8 cellular contexts compared by ENCODE assay signal in genomic region chr1:215566556-215567490, GRCh38. TPM values are rescaled to one million over a fixed set of nuclear protein-coding genes. Genes with fewer than 3 reads are reported as not detected.
DNase-seq lines count a peak whose midpoint lies in the region; ATAC-seq and TF ChIP-seq lines count a peak whose summit lies in the region.

Gene KCTD3 (plus strand): TSS chr1:215567304. CDS start chr1:215567686, 382 bp downstream.

- CTCF ChIA-PET in CD4-positive, alpha-beta T cell (lab: Charles Lee), result interaction anchor here (0.6 kb wide), 1 partner anchor 27 kb away, joined by 4 read pairs; no protein-coding TSS in a partner anchor
- CTCF ChIA-PET in activated CD8-positive, alpha-beta memory T cell treated with anti-CD3 and anti-CD28 coated beads, Interleukin-2, amount 10 ng/mL, durations not matched to agents 7 days and 5 days (lab: Charles Lee), result no interaction called here

- peak; percentile 75 for ATAC-seq in CD4-positive, alpha-beta T cell (ENCODE audit: poor library complexity)
- peak; percentile 60 for ATAC-seq in GM19372 (IDR thresholded peaks at IDR 0.05; ENCODE audit: low read depth, unreplicated experiment)
- ATAC-seq in HG03457 (IDR thresholded peaks at IDR 0.05; ENCODE audit: unreplicated experiment), result peak; percentile 67
- peak; percentile 64 for ATAC-seq in activated CD8-positive, alpha-beta memory T cell treated with anti-CD3 and anti-CD28 coated beads, Interleukin-2, amount 10 ng/mL, durations not matched to agents 7 days and 5 days
- ATAC-seq in mucosa of descending colon, result peak; percentile 86
- peak; percentile 61 for ATAC-seq in stimulated activated naive CD8-positive, alpha-beta T cell treated with anti-CD3 and anti-CD28 coated beads, Interleukin-15, Interleukin-2, amounts not matched to agents 100 U/mL and 50 U/mL, for 24 hours

- POLR2A ChIA-PET in CD4-positive, alpha-beta T cell (lab: Charles Lee), result interaction anchor here (0.6 kb wide), 1 partner anchor 1305 kb away, joined by 3 read pairs; no protein-coding TSS in a partner anchor

- peaks cover 23% of the 10 kb centered on the region for H3K27me3 ChIP-seq in CD4-positive, alpha-beta T cell (ENCODE audit: control insufficient read depth, insufficient read depth, low read length)
- no peaks in the 10 kb centered on the region for H3K27me3 ChIP-seq in esophagus (ENCODE audit: control insufficient read depth in 1 of 2, insufficient read depth in 2 of 2, low read length in 2 of 2)

- peaks cover 0 to 2% of the 10 kb centered on the region in 2 donors for H3K4me1 ChIP-seq in esophagus (ENCODE audit: control insufficient read depth in 2 of 2, insufficient read depth in 2 of 2, low read length in 1 of 2)
- peaks cover 15% of the 10 kb centered on the region for H3K4me1 ChIP-seq in mucosa of descending colon (ENCODE audit: low read depth)

- H3K9me3 ChIP-seq in CD4-positive, alpha-beta T cell (ENCODE audit: control insufficient read depth, low read length), result no peaks in the 10 kb centered on the region
- H3K9me3 ChIP-seq in esophagus (ENCODE audit: control insufficient read depth in 2 of 2, insufficient read depth in 1 of 2, low read depth in 1 of 2, low read length in 1 of 2) (no peaks in the 10 kb centered on the region), mucosa of descending colon (no peaks in the 10 kb centered on the region)

- H3K36me3 ChIP-seq in esophagus (ENCODE audit: control insufficient read depth in 2 of 2, insufficient read depth in 2 of 2, low read length in 1 of 2), result no peaks in the 10 kb centered on the region
- H3K36me3 ChIP-seq in mucosa of descending colon (ENCODE audit: low read depth), result no peaks in the 10 kb centered on the region

- H3K27ac ChIP-seq in CD4-positive, alpha-beta T cell (ENCODE audit: low read depth, low read length), result no peak within 1 kb of the TSS
- H3K27ac ChIP-seq in esophagus (ENCODE audit: low read depth in 2 of 2, low read length in 1 of 2), result peak within 1 kb of the TSS; percentile 91 to 98

- H3K4me1 Mint-ChIP-seq in CD4-positive, alpha-beta T cell (ENCODE audit: low read depth), result peaks cover 31% of the 10 kb centered on the region
- H3K4me1 Mint-ChIP-seq in activated CD8-positive, alpha-beta memory T cell treated with anti-CD3 and anti-CD28 coated beads, Interleukin-2, amount 10 ng/mL, durations not matched to agents 7 days and 5 days, result peaks cover 10% of the 10 kb centered on the region

- H3K27me3 Mint-ChIP-seq in CD4-positive, alpha-beta T cell, result peaks cover 5% of the 10 kb centered on the region
- peaks cover 25% of the 10 kb centered on the region for H3K27me3 Mint-ChIP-seq in activated CD8-positive, alpha-beta memory T cell treated with anti-CD3 and anti-CD28 coated beads, Interleukin-2, amount 10 ng/mL, durations not matched to agents 7 days and 5 days

- H3K27ac Mint-ChIP-seq in CD4-positive, alpha-beta T cell, result peak within 1 kb of the TSS; percentile 59
- peak within 1 kb of the TSS; percentile 28 for H3K27ac Mint-ChIP-seq in activated CD8-positive, alpha-beta memory T cell treated with anti-CD3 and anti-CD28 coated beads, Interleukin-2, amount 10 ng/mL, durations not matched to agents 7 days and 5 days

- intact Hi-C loops in CD4-positive, alpha-beta T cell (cut with DNase I, micrococcal nuclease), result no loop called here
- intact Hi-C loops in mucosa of descending colon (cut with DNase I, micrococcal nuclease), result no loop called here

- H3K4me3 ChIP-seq in esophagus (ENCODE audit: low read depth in 1 of 2, low read length in 2 of 2) (peak within 1 kb of the TSS; percentile 90 to 98), mucosa of descending colon (peak within 1 kb of the TSS; percentile 51)

- no peak for TF ChIP-seq CTCF in CD4-positive, alpha-beta T cell (IDR thresholded peaks at IDR 0.05)
- TF ChIP-seq CTCF in mucosa of descending colon (IDR thresholded peaks at IDR 0.05), result no peak

- peaks cover 6% of the 10 kb centered on the region for H3K36me3 Mint-ChIP-seq in CD4-positive, alpha-beta T cell (ENCODE audit: low read depth)
- H3K36me3 Mint-ChIP-seq in activated CD8-positive, alpha-beta memory T cell treated with anti-CD3 and anti-CD28 coated beads, Interleukin-2, amount 10 ng/mL, durations not matched to agents 7 days and 5 days, result peaks cover 4% of the 10 kb centered on the region

- 7 to 9% methylated on average over 33 to 44 of the region's 44 CpGs for WGBS in esophagus, 2 donors

- DNase-seq in CD4-positive, alpha-beta T cell, result peak in 9 of 10 experiments; percentile 4 to 42 (median 15)
- DNase-seq in NCI-H526 (lab: John Stamatoyannopoulos, UW), result peak; percentile 22 to 70
- no peak for DNase-seq in activated CD8-positive, alpha-beta memory T cell treated with anti-CD3 and anti-CD28 coated beads, Interleukin-2, amount 10 ng/mL, durations not matched to agents 7 days and 5 days
- DNase-seq in mucosa of descending colon, result peak; percentile 77 to 86 (median 84)
- DNase-seq in stimulated activated naive CD8-positive, alpha-beta T cell treated with anti-CD3 and anti-CD28 coated beads, Interleukin-15, Interleukin-2, amounts not matched to agents 100 U/mL and 50 U/mL, for 24 hours, result peak; percentile 58

- H3K4me3 Mint-ChIP-seq in CD4-positive, alpha-beta T cell, result peak within 1 kb of the TSS; percentile 95
- H3K4me3 Mint-ChIP-seq in activated CD8-positive, alpha-beta memory T cell treated with anti-CD3 and anti-CD28 coated beads, Interleukin-2, amount 10 ng/mL, durations not matched to agents 7 days and 5 days, result peak within 1 kb of the TSS; percentile 67

- H3K9me3 Mint-ChIP-seq in CD4-positive, alpha-beta T cell, result no peaks in the 10 kb centered on the region
- no peaks in the 10 kb centered on the region for H3K9me3 Mint-ChIP-seq in activated CD8-positive, alpha-beta memory T cell treated with anti-CD3 and anti-CD28 coated beads, Interleukin-2, amount 10 ng/mL, durations not matched to agents 7 days and 5 days (ENCODE audit: low read depth)

RNA-seq across cellular contexts. Expression of gene KCTD3, which starts in this region (rescaled TPM):
- 1 to 10 TPM; 3.0 to 4.8 TPM for total RNA-seq in CD4-positive, alpha-beta T cell
- 1 to 10 TPM in 1 of 2 experiments, under 1 TPM in 1; 0.67 to 1.3 TPM for total RNA-seq in activated CD8-positive, alpha-beta memory T cell treated with anti-CD3 and anti-CD28 coated beads, Interleukin-2, amount 10 ng/mL, durations not matched to agents 7 days and 5 days
- 10 to 100 TPM; 29.6 to 60.0 TPM for polyA plus RNA-seq in esophagus
- total RNA-seq in mucosa of descending colon, result 10 to 100 TPM; 42.2 to 73.5 (median 43.1) TPM

Comparison
In these comparisons a context has a peak if more than half of its experiments do, and no peak if none do; other contexts are left out.
1. RNA of gene KCTD3 (total RNA-seq): 42.2 to 73.5 TPM in mucosa of descending colon; 3.0 to 4.8 TPM in CD4-positive, alpha-beta T cell and 0.67 to 1.3 TPM in activated CD8-positive, alpha-beta memory T cell treated with anti-CD3 and anti-CD28 coated beads, Interleukin-2, amount 10 ng/mL, durations not matched to agents 7 days and 5 days; every median in the first group is over 4 times any median in the second.
2. Peak in every context shown above with its lines, with median percentiles within 50 percentile points of each other: ATAC-seq.